In the genomic region with DNA sequence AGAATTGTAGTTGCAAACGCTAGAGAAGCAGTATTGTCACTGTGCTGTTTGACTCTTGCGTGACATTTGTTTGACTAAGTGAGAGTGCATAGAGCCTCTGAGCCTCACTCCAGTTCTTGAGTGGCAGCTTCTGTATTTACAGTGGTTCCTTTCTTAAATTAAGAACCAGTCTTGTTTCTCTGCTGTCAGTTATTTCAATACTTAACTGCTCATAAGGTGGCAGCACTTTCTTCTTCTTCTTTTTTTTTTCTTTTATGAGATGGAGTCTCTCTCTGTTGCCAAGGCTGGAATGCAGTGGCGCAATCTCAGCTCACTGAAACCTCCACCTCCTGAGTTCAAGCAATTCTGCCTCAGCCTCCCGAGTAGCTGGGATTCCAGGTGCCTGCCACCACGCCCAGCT, we compare ENCODE assay signal across 15 cellular contexts.
A peak's percentile ranks its signal among the peaks of the same experiment; 100 is the strongest.
DNase-seq lines count a peak whose midpoint lies in the region; ATAC-seq and TF ChIP-seq lines count a peak whose summit lies in the region.
"Had no signal": no experiment of that assay in that cellular context is flagged by ENCODE, and none has a peak within 500 bp of the region (broad histone marks: within the 10 kb centered on the region; RNA-seq: fewer than 3 reads in every experiment).

No MANE protein-coding gene starts in this region.

- ATAC-seq in HG02973 (IDR thresholded peaks at IDR 0.05; ENCODE audit: unreplicated experiment) (no peak), body of pancreas (no peak)

- H3K4me1 Mint-ChIP-seq in chondrocyte (ENCODE audit: low read depth): peaks cover 87% of the 10 kb centered on the region
- peaks cover 55% of the 10 kb centered on the region for H3K4me1 Mint-ChIP-seq in osteocyte (ENCODE audit: unreplicated experiment)

- H3K4me3 Mint-ChIP-seq in chondrocyte (ENCODE audit: unreplicated experiment): no peak overlapping the region
- no peak overlapping the region for H3K4me3 Mint-ChIP-seq in osteocyte (ENCODE audit: unreplicated experiment)
- H3K4me3 Mint-ChIP-seq: activated naive CD4-positive, alpha-beta T cell treated with anti-CD3 and anti-CD28 coated beads for 36 hours; CD8-positive, alpha-beta memory T cell; IgD-negative memory B cell had no signal

- H3K4me3 ChIP-seq in WERI-Rb-1 (ENCODE audit: low read depth, low read length) (no peak overlapping the region), body of pancreas (no peak overlapping the region)
- H3K4me3 ChIP-seq: coronary artery had no signal

- H3K27ac Mint-ChIP-seq in chondrocyte (ENCODE audit: unreplicated experiment) (peak overlapping the region; percentile 3), osteocyte (ENCODE audit: unreplicated experiment) (peak overlapping the region; percentile 59)
- H3K27ac Mint-ChIP-seq: activated naive CD4-positive, alpha-beta T cell treated with anti-CD3 and anti-CD28 coated beads for 36 hours had no signal

- H3K27me3 Mint-ChIP-seq in chondrocyte (ENCODE audit: low read depth) (no peaks in the 10 kb centered on the region), osteocyte (ENCODE audit: unreplicated experiment) (no peaks in the 10 kb centered on the region)
- H3K27me3 Mint-ChIP-seq: CD8-positive, alpha-beta memory T cell; IgD-negative memory B cell had no signal

- TF ChIP-seq POLR2A in body of pancreas (IDR thresholded peaks at IDR 0.05): no peak

- peak; percentile 30 for DNase-seq in EL
- peak; percentile 28 for DNase-seq in NOMO-1 treated with dmso at 0.1 percent for 144 hours (lab: John Stamatoyannopoulos, UW; ENCODE audit: unreplicated experiment)
- no peak for DNase-seq in chondrocyte (ENCODE audit: low spot score)
- DNase-seq in osteocyte (ENCODE audit: extremely low spot score, unreplicated experiment): no peak
- no peak for DNase-seq in WERI-Rb-1
- no peak for DNase-seq in body of pancreas
- no peak for DNase-seq in stimulated activated naive CD4-positive, alpha-beta T cell treated with Interleukin-2 at 50 U/mL for 16 hours (lab: John Stamatoyannopoulos, UW)
- DNase-seq: activated naive CD4-positive, alpha-beta T cell treated with anti-CD3 and anti-CD28 coated beads for 36 hours; CD8-positive, alpha-beta memory T cell; islet precursor cell; NCI-H2081; T1000 had no signal

- TF ChIP-seq CTCF in chondrocyte (IDR thresholded peaks at IDR 0.05): peak; percentile 30
- TF ChIP-seq CTCF in osteocyte (IDR thresholded peaks at IDR 0.05): no peak
- TF ChIP-seq CTCF in WERI-Rb-1 (IDR thresholded peaks at IDR 0.05; ENCODE audit: low read depth, low read length): no peak
- no peak for TF ChIP-seq CTCF in body of pancreas (IDR thresholded peaks at IDR 0.05)

- H3K9me3 ChIP-seq in WERI-Rb-1 (ENCODE audit: severe bottlenecking) (no peaks in the 10 kb centered on the region), body of pancreas (no peaks in the 10 kb centered on the region)

- H3K27ac ChIP-seq in WERI-Rb-1 (no peak overlapping the region), body of pancreas (no peak overlapping the region)

- peaks cover 6% of the 10 kb centered on the region for H3K4me1 ChIP-seq in body of pancreas

- intact Hi-C loops in body of pancreas (cut with DNase I): no loop called here

- H3K9me3 Mint-ChIP-seq in chondrocyte (ENCODE audit: low read depth) (no peaks in the 10 kb centered on the region), osteocyte (ENCODE audit: unreplicated experiment) (no peaks in the 10 kb centered on the region)
- H3K9me3 Mint-ChIP-seq: activated naive CD4-positive, alpha-beta T cell treated with anti-CD3 and anti-CD28 coated beads for 36 hours; CD8-positive, alpha-beta memory T cell; IgD-negative memory B cell had no signal

- peaks cover 19% of the 10 kb centered on the region for H3K36me3 Mint-ChIP-seq in chondrocyte (ENCODE audit: low read depth)
- peaks cover 29% of the 10 kb centered on the region for H3K36me3 Mint-ChIP-seq in osteocyte (ENCODE audit: unreplicated experiment)

- whole genome bisulfite sequencing in body of pancreas, 2 donors: 80 to 92% methylated on average over 5 of the region's 5 CpGs

- H3K36me3 ChIP-seq in WERI-Rb-1 (no peaks in the 10 kb centered on the region), body of pancreas (replicated peaks in 1 of 2; ENCODE audit: insufficient read depth in 1 of 2, low read depth in 2 of 2) (no peaks in the 10 kb centered on the region)

- H3K27me3 ChIP-seq in WERI-Rb-1 (ENCODE audit: insufficient read depth, low read depth, severe bottlenecking): no peaks in the 10 kb centered on the region
- H3K27me3 ChIP-seq in body of pancreas: no peaks in the 10 kb centered on the region

Comparison
In these comparisons a context has a peak if more than half of its experiments do, and no peak if none do; other contexts are left out.
1. DNase-seq: peak in EL (single experiment) and NOMO-1 treated with dmso at 0.1 percent for 144 hours (single experiment); none in chondrocyte (single experiment), osteocyte (single experiment), WERI-Rb-1 (single experiment), body of pancreas (0 of 4) and stimulated activated naive CD4-positive, alpha-beta T cell treated with Interleukin-2 at 50 U/mL for 16 hours (single experiment).